Comparison of ENCODE assay signal across 1 cellular context in the genomic region with DNA sequence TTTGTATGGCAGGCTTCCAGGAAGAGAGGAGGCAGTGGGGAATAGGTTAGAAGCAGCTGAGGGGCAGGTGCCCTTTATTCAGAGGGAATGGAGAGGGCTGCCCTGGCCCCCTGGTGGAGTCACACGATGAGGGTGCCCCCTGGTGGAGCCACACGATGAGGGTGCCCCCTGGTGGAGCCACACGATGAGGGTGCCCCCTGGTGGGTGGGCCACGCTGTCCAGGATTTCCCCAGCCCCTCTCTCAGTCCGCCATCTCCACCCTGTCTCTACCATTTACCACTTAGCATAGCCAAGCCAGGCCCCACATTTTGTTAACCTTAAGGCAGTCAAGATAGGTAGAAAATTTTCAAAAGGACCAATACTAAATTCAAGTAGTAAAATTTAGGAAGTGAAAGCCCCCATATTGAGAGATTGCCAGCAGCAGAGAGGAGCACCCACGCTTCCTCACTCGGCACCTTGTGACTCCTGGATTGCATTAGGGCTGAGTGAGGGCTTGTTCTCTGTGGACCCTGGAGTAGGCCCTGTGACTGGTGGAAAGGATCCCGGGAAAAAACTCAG.
TF ChIP-seq lines count a peak whose summit lies in the region.

No MANE protein-coding gene starts in this region.

TF ChIP-seq in K562, 482 proteins besides CTCF, POLR2A, EP300 and RAD21 (continues in another document):
- TF ChIP-seq, protein P1, sequence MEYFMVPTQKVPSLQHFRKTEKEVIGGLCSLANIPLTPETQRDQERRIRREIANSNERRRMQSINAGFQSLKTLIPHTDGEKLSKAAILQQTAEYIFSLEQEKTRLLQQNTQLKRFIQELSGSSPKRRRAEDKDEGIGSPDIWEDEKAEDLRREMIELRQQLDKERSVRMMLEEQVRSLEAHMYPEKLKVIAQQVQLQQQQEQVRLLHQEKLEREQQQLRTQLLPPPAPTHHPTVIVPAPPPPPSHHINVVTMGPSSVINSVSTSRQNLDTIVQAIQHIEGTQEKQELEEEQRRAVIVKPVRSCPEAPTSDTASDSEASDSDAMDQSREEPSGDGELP (CRISPR knock-in tag; IDR thresholded peaks at IDR 0.05; ENCODE audit: borderline replicate concordance) = peak; percentile 46; the same call in 1 of the 2 replicates
- TF ChIP-seq SNIP1 (IDR thresholded peaks at IDR 0.05; ENCODE audit: low read depth) = no peak
- TF ChIP-seq ARID2 (IDR thresholded peaks at IDR 0.05) = peak; percentile 60; the same call in 1 of the 2 replicates
- TF ChIP-seq, protein P2, sequence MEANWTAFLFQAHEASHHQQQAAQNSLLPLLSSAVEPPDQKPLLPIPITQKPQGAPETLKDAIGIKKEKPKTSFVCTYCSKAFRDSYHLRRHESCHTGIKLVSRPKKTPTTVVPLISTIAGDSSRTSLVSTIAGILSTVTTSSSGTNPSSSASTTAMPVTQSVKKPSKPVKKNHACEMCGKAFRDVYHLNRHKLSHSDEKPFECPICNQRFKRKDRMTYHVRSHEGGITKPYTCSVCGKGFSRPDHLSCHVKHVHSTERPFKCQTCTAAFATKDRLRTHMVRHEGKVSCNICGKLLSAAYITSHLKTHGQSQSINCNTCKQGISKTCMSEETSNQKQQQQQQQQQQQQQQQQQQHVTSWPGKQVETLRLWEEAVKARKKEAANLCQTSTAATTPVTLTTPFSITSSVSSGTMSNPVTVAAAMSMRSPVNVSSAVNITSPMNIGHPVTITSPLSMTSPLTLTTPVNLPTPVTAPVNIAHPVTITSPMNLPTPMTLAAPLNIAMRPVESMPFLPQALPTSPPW (CRISPR knock-in tag; IDR thresholded peaks at IDR 0.05) = peak; percentile 45
- 0 out of 2 replicates have a peak, but pooled peaks have one; percentile 6 for TF ChIP-seq JUND (IDR thresholded peaks at IDR 0.05; ENCODE audit: borderline replicate concordance, low read depth, low read length)
- TF ChIP-seq JUND (tag; IDR thresholded peaks at IDR 0.05; ENCODE audit: borderline replicate concordance, low read depth, low read length) = no peak
- no peak for TF ChIP-seq NR2C1 (IDR thresholded peaks at IDR 0.05)
- no peak for TF ChIP-seq NR2C1 (tag; IDR thresholded peaks at IDR 0.05)
- TF ChIP-seq CTBP1 (IDR thresholded peaks at IDR 0.05; ENCODE audit: borderline replicate concordance) = peak; percentile 41; the same call in 1 of the 2 replicates
- no peak for TF ChIP-seq RBM25 (IDR thresholded peaks at IDR 0.05; ENCODE audit: low read depth, low read length, severe bottlenecking)
- TF ChIP-seq XRCC5 (IDR thresholded peaks at IDR 0.05; ENCODE audit: low read depth, low read length) = peak; percentile 56; the same call in 1 of the 2 replicates
- TF ChIP-seq, protein P3, sequence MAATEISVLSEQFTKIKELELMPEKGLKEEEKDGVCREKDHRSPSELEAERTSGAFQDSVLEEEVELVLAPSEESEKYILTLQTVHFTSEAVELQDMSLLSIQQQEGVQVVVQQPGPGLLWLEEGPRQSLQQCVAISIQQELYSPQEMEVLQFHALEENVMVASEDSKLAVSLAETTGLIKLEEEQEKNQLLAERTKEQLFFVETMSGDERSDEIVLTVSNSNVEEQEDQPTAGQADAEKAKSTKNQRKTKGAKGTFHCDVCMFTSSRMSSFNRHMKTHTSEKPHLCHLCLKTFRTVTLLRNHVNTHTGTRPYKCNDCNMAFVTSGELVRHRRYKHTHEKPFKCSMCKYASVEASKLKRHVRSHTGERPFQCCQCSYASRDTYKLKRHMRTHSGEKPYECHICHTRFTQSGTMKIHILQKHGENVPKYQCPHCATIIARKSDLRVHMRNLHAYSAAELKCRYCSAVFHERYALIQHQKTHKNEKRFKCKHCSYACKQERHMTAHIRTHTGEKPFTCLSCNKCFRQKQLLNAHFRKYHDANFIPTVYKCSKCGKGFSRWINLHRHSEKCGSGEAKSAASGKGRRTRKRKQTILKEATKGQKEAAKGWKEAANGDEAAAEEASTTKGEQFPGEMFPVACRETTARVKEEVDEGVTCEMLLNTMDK (IDR thresholded peaks at IDR 0.05; ENCODE audit: borderline replicate concordance, insufficient read depth, low read depth, low read length, poor library complexity, severe bottlenecking) = peak; percentile 100
- no peak for TF ChIP-seq ZNF41 (CRISPR knock-in tag; conservative IDR thresholded peaks at IDR 0.05)
- no peak for TF ChIP-seq ZNF143 (CRISPR knock-in tag; IDR thresholded peaks at IDR 0.05)
- 0 out of 2 replicates have a peak, but pooled peaks have one; percentile 17 for TF ChIP-seq ATF7 (IDR thresholded peaks at IDR 0.05)
- TF ChIP-seq MTA3 (IDR thresholded peaks at IDR 0.05; ENCODE audit: borderline replicate concordance) = peak; percentile 49; the same call in 1 of the 2 replicates
- peak; percentile 76; the same call in 1 of the 2 replicates for TF ChIP-seq STAG1 (CRISPR knock-in tag; IDR thresholded peaks at IDR 0.05; ENCODE audit: borderline replicate concordance)
- TF ChIP-seq SMARCA4 (IDR thresholded peaks at IDR 0.05) = no peak
- TF ChIP-seq ZNF217 (CRISPR knock-in tag; IDR thresholded peaks at IDR 0.05) = no peak
- peak; percentile 61 for TF ChIP-seq CREM (IDR thresholded peaks at IDR 0.05; ENCODE audit: low read depth)
- peak; percentile 25; the same call in 1 of the 2 replicates for TF ChIP-seq SOX6 (IDR thresholded peaks at IDR 0.05)
- TF ChIP-seq MAZ (CRISPR knock-in tag; conservative IDR thresholded peaks at IDR 0.05 in 1 of 2, IDR thresholded peaks at IDR 0.05 in 1 of 2) = peak in 1 of 2 experiments; percentile 81; a peak in 2 of 4 replicates
- TF ChIP-seq, protein P4, sequence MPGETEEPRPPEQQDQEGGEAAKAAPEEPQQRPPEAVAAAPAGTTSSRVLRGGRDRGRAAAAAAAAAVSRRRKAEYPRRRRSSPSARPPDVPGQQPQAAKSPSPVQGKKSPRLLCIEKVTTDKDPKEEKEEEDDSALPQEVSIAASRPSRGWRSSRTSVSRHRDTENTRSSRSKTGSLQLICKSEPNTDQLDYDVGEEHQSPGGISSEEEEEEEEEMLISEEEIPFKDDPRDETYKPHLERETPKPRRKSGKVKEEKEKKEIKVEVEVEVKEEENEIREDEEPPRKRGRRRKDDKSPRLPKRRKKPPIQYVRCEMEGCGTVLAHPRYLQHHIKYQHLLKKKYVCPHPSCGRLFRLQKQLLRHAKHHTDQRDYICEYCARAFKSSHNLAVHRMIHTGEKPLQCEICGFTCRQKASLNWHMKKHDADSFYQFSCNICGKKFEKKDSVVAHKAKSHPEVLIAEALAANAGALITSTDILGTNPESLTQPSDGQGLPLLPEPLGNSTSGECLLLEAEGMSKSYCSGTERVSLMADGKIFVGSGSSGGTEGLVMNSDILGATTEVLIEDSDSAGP (CRISPR knock-in tag; IDR thresholded peaks at IDR 0.05) = no peak
- TF ChIP-seq POLR2AphosphoS5 (IDR thresholded peaks at IDR 0.05; ENCODE audit: control insufficient read depth, insufficient read depth, low read depth, low read length) = no peak
- TF ChIP-seq, protein P5, sequence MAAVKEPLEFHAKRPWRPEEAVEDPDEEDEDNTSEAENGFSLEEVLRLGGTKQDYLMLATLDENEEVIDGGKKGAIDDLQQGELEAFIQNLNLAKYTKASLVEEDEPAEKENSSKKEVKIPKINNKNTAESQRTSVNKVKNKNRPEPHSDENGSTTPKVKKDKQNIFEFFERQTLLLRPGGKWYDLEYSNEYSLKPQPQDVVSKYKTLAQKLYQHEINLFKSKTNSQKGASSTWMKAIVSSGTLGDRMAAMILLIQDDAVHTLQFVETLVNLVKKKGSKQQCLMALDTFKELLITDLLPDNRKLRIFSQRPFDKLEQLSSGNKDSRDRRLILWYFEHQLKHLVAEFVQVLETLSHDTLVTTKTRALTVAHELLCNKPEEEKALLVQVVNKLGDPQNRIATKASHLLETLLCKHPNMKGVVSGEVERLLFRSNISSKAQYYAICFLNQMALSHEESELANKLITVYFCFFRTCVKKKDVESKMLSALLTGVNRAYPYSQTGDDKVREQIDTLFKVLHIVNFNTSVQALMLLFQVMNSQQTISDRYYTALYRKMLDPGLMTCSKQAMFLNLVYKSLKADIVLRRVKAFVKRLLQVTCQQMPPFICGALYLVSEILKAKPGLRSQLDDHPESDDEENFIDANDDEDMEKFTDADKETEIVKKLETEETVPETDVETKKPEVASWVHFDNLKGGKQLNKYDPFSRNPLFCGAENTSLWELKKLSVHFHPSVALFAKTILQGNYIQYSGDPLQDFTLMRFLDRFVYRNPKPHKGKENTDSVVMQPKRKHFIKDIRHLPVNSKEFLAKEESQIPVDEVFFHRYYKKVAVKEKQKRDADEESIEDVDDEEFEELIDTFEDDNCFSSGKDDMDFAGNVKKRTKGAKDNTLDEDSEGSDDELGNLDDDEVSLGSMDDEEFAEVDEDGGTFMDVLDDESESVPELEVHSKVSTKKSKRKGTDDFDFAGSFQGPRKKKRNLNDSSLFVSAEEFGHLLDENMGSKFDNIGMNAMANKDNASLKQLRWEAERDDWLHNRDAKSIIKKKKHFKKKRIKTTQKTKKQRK (IDR thresholded peaks at IDR 0.05; ENCODE audit: borderline replicate concordance, low read depth, low read length) = no peak
- peak; percentile 49; the same call in 1 of the 2 replicates for TF ChIP-seq HCFC1 (IDR thresholded peaks at IDR 0.05; ENCODE audit: low read depth, low read length)
- TF ChIP-seq YY1 (IDR thresholded peaks at IDR 0.05; ENCODE audit: borderline replicate concordance in 1 of 3, control insufficient read depth in 1 of 3, extremely low read depth in 1 of 3, insufficient read depth in 3 of 3, insufficient read length in 1 of 3, insufficient replicate concordance in 2 of 3, low read depth in 1 of 3, low read length in 2 of 3) = peak in 1 of 3 experiments; percentile 28
- TF ChIP-seq RB1 (IDR thresholded peaks at IDR 0.05; ENCODE audit: low read depth) = peak; percentile 54; the same call in 1 of the 2 replicates
- TF ChIP-seq ZNF232 (CRISPR knock-in tag; IDR thresholded peaks at IDR 0.05) = no peak
- TF ChIP-seq, protein P6, sequence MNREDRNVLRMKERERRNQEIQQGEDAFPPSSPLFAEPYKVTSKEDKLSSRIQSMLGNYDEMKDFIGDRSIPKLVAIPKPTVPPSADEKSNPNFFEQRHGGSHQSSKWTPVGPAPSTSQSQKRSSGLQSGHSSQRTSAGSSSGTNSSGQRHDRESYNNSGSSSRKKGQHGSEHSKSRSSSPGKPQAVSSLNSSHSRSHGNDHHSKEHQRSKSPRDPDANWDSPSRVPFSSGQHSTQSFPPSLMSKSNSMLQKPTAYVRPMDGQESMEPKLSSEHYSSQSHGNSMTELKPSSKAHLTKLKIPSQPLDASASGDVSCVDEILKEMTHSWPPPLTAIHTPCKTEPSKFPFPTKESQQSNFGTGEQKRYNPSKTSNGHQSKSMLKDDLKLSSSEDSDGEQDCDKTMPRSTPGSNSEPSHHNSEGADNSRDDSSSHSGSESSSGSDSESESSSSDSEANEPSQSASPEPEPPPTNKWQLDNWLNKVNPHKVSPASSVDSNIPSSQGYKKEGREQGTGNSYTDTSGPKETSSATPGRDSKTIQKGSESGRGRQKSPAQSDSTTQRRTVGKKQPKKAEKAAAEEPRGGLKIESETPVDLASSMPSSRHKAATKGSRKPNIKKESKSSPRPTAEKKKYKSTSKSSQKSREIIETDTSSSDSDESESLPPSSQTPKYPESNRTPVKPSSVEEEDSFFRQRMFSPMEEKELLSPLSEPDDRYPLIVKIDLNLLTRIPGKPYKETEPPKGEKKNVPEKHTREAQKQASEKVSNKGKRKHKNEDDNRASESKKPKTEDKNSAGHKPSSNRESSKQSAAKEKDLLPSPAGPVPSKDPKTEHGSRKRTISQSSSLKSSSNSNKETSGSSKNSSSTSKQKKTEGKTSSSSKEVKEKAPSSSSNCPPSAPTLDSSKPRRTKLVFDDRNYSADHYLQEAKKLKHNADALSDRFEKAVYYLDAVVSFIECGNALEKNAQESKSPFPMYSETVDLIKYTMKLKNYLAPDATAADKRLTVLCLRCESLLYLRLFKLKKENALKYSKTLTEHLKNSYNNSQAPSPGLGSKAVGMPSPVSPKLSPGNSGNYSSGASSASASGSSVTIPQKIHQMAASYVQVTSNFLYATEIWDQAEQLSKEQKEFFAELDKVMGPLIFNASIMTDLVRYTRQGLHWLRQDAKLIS (CRISPR knock-in tag; IDR thresholded peaks at IDR 0.05) = no peak
- TF ChIP-seq DDX20 (tag; IDR thresholded peaks at IDR 0.05; ENCODE audit: low read depth) = no peak
- TF ChIP-seq, protein P7, sequence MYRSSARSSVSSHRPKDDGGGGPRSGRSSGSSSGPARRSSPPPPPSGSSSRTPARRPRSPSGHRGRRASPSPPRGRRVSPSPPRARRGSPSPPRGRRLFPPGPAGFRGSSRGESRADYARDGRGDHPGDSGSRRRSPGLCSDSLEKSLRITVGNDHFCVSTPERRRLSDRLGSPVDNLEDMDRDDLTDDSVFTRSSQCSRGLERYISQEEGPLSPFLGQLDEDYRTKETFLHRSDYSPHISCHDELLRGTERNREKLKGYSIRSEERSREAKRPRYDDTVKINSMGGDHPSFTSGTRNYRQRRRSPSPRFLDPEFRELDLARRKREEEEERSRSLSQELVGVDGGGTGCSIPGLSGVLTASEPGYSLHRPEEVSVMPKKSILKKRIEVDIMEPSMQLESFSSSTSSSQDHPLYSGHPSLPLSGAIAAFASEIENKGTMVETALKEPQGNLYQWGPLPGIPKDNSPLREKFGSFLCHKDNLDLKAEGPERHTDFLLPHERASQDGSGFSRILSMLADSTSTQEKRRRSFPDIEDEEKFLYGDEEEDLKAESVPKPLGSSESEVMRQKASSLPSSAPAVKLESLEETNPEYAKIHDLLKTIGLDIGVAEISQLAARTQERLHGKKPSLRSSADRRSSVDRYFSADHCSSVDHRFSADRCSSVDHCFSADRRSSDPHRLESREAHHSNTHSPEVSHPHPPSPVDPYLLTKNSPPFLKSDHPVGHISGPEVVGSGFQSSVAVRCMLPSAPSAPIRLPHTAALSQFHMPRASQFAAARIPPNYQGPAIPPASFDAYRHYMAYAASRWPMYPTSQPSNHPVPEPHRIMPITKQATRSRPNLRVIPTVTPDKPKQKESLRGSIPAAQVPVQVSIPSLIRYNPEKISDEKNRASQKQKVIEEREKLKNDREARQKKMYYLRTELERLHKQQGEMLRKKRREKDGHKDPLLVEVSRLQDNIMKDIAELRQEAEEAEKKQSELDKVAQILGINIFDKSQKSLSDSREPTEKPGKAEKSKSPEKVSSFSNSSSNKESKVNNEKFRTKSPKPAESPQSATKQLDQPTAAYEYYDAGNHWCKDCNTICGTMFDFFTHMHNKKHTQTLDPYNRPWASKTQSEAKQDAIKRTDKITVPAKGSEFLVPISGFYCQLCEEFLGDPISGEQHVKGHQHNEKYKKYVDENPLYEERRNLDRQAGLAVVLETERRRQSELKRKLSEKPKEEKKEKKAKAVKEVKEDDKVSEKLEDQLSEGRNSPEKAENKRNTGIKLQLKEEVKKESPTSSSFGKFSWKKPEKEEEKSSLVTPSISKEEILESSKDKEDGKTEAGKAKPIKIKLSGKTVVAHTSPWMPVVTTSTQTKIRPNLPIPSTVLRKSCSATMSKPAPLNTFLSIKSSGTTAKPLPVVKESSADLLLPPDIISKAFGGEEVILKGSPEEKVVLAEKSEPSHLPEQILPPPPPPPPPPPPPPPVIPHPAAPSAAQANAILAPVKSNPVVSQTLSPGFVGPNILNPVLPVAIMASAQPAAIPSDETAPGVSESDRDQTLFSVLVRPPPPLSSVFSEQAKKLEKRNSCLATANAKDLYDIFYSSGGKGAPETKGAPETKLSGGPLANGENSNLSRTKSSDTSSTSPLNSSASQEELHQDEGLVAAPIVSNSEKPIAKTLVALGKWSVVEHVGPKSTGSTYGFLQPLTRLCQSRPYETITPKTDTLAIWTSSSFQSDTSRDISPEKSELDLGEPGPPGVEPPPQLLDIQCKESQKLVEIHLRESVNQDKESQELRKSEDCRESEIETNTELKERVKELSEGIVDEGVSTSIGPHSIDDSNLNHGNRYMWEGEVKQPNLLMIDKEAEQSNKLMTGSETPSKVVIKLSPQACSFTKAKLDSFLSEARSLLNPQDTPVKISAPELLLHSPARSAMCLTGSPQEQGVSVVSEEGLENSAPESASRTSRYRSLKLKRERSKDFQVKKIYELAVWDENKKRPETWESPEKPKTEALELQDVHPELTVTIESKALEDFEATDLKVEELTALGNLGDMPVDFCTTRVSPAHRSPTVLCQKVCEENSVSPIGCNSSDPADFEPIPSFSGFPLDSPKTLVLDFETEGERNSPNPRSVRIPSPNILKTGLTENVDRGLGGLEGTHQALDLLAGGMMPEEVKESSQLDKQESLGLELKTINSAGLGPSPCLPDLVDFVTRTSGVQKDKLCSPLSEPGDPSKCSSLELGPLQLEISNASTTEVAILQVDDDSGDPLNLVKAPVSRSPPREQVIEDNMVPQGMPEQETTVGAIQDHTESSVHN (IDR thresholded peaks at IDR 0.05; ENCODE audit: borderline replicate concordance in 1 of 2, low read depth in 1 of 2) = no peak
